In the genomic region with DNA sequence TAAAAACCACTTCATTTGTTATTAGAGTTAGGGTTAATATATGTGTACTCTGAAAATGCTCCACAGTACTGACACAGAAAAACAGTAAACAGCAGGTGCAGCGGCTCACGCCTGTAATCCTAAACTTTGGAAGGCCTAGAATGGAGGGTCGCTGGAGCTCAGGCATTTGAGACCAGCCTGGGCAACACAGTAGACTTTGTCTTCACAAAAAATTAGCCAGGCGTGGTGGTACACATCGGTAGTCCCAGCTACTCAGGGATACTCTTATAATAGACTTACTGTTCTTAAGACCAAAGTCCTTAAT, we compare ENCODE assay signal across 16 cellular contexts. TPM values are rescaled to one million over a fixed set of nuclear protein-coding genes. Genes with fewer than 3 reads are reported as not detected.
"Had no signal": no experiment of that assay in that cellular context is flagged by ENCODE, and none has a peak within 500 bp of the region (broad histone marks: within the 10 kb centered on the region; RNA-seq: fewer than 3 reads in every experiment).

No MANE protein-coding gene starts in this region.

- H3K4me3 ChIP-seq: breast epithelium, MG63, SK-N-MC had no signal

- H3K27me3 ChIP-seq: breast epithelium, MG63 had no signal

- DNase-seq: activated CD4-positive, alpha-beta T cell treated with anti-CD3 and anti-CD28 coated beads for 4 hours; activated CD8-positive, alpha-beta memory T cell treated with anti-CD3 and anti-CD28 coated beads, Interleukin-2, amount 50 U/mL, for 4 hours; activated CD8-positive, alpha-beta T cell treated with anti-CD3 and anti-CD28 coated beads for 36 hours; activated effector memory CD4-positive, alpha-beta T cell treated with Interleukin-2 at 50 U/mL for 16 hours; activated naive CD4-positive, alpha-beta T cell; aorta; MG63; NCI-H1436 treated with DMSO at 0.1 percent for 48 hours; NCI-H187; NCI-H524 treated with DMSO at 0.1 percent for 48 hours had no signal

- ATAC-seq: activated CD4-positive, CD25-positive, alpha-beta regulatory T cell treated with anti-CD3 and anti-CD28 coated beads, Interleukin-2, amount 50 U/mL, for 24 hours; activated CD8-positive, alpha-beta T cell treated with anti-CD3 and anti-CD28 coated beads for 36 hours; Right ventricle myocardium inferior had no signal

- H3K9me3 Mint-ChIP-seq: activated CD8-positive, alpha-beta T cell treated with anti-CD3 and anti-CD28 coated beads for 36 hours; activated naive CD4-positive, alpha-beta T cell treated with anti-CD3 and anti-CD28 coated beads, Interleukin-2, amount 50 U/mL, for 24 hours had no signal

- H3K36me3 Mint-ChIP-seq: activated naive CD4-positive, alpha-beta T cell treated with anti-CD3 and anti-CD28 coated beads, Interleukin-2, amount 50 U/mL, for 24 hours had no signal

- H3K27ac Mint-ChIP-seq: activated CD8-positive, alpha-beta T cell treated with anti-CD3 and anti-CD28 coated beads for 36 hours had no signal

- H3K9me3 ChIP-seq: breast epithelium, MG63 had no signal

- H3K27ac ChIP-seq: breast epithelium, SK-N-MC had no signal

- H3K4me3 Mint-ChIP-seq: activated CD8-positive, alpha-beta T cell treated with anti-CD3 and anti-CD28 coated beads for 36 hours; activated naive CD4-positive, alpha-beta T cell treated with anti-CD3 and anti-CD28 coated beads, Interleukin-2, amount 50 U/mL, for 24 hours had no signal

- H3K36me3 ChIP-seq: breast epithelium had no signal

RNA-seq across cellular contexts. Expression of a gene that starts 40.3 kb away (rescaled TPM):
- total RNA-seq: OCI-LY7 had no signal
